In genomic region chr22:32050678-32051515, GRCh38 we compare ENCODE assay signal across 8 cellular contexts. TPM values are rescaled to one million over a fixed set of nuclear protein-coding genes. Genes with fewer than 3 reads are reported as not detected.
A peak's percentile ranks its signal among the peaks of the same experiment; 100 is the strongest.
DNase-seq lines count a peak whose midpoint lies in the region; ATAC-seq and TF ChIP-seq lines count a peak whose summit lies in the region.

No MANE protein-coding gene starts in this region.

- no peaks in the 10 kb centered on the region for H3K9me3 Mint-ChIP-seq in mesothelial cell of epicardium

- no peaks in the 10 kb centered on the region for H3K36me3 Mint-ChIP-seq in mesothelial cell of epicardium

- no peak overlapping the region for H3K4me3 Mint-ChIP-seq in mesothelial cell of epicardium

- no peak overlapping the region for H3K4me3 ChIP-seq in GM12865 (ENCODE audit: low read depth, low read length)
- no peak overlapping the region for H3K4me3 ChIP-seq in fibroblast of pulmonary artery (replicated peaks; ENCODE audit: low read depth, low read length)

- DNase-seq in GM12865 (ENCODE audit: low read depth), result peak; percentile 75
- DNase-seq in NCI-H2029 treated with DMSO at 0.1 percent for 48 hours (lab: John Stamatoyannopoulos, UW), result peak; percentile 47
- DNase-seq in activated CD8-positive, alpha-beta memory T cell treated with anti-CD3 and anti-CD28 coated beads for 48 hours (ENCODE audit: low read depth in 2 of 3, low spot score in 2 of 3), result peak; percentile 16 to 52 (median 30)
- DNase-seq in fibroblast of pulmonary artery (ENCODE audit: low read depth), result peak; percentile 83
- DNase-seq in stimulated activated CD4-positive, alpha-beta T cell treated with anti-CD3 and anti-CD28 coated beads, Interleukin-12 subunit alpha, Interleukin-12 subunit beta, amount 100 ng/mL, for 48 hours (ENCODE audit: low read depth in 2 of 3, low spot score in 1 of 3), result peak; percentile 66 to 74 (median 67)
- DNase-seq in DMS79 (lab: John Stamatoyannopoulos, UW), result no peak
- no peak for DNase-seq in mesothelial cell of epicardium (ENCODE audit: low spot score in 2 of 2, unreplicated experiment in 2 of 2)

- peaks cover 6% of the 10 kb centered on the region for H3K4me1 Mint-ChIP-seq in mesothelial cell of epicardium

- no peak overlapping the region for H3K27ac Mint-ChIP-seq in mesothelial cell of epicardium

- ATAC-seq in GM18861 (IDR thresholded peaks at IDR 0.05; ENCODE audit: unreplicated experiment), result no peak

- peaks cover 8% of the 10 kb centered on the region for H3K27me3 Mint-ChIP-seq in mesothelial cell of epicardium (ENCODE audit: low read depth)

- TF ChIP-seq CTCF in GM12865 (IDR thresholded peaks at IDR 0.05; ENCODE audit: insufficient read depth, low read depth, low read length, missing control alignments), result no peak
- no peak for TF ChIP-seq CTCF in fibroblast of pulmonary artery (IDR thresholded peaks at IDR 0.05; ENCODE audit: low read length, missing control alignments)
- TF ChIP-seq CTCF in mesothelial cell of epicardium (IDR thresholded peaks at IDR 0.05; ENCODE audit: unreplicated experiment), result no peak

RNA-seq across cellular contexts. Expression of gene SLC5A1, which starts 7.8 kb away (rescaled TPM):
- total RNA-seq in mesothelial cell of epicardium, result not detected in 3 replicates

Comparison
In these comparisons a context has a peak if more than half of its experiments do, and no peak if none do; other contexts are left out.
1. DNase-seq: peak in GM12865 (single experiment), NCI-H2029 treated with DMSO at 0.1 percent for 48 hours (single experiment), activated CD8-positive, alpha-beta memory T cell treated with anti-CD3 and anti-CD28 coated beads for 48 hours (3 of 3), fibroblast of pulmonary artery (single experiment) and stimulated activated CD4-positive, alpha-beta T cell treated with anti-CD3 and anti-CD28 coated beads, Interleukin-12 subunit alpha, Interleukin-12 subunit beta, amount 100 ng/mL, for 48 hours (3 of 3); none in DMS79 (single experiment) and mesothelial cell of epicardium (0 of 2).